Comparison of ENCODE assay signal across 20 cellular contexts in the genomic region with DNA sequence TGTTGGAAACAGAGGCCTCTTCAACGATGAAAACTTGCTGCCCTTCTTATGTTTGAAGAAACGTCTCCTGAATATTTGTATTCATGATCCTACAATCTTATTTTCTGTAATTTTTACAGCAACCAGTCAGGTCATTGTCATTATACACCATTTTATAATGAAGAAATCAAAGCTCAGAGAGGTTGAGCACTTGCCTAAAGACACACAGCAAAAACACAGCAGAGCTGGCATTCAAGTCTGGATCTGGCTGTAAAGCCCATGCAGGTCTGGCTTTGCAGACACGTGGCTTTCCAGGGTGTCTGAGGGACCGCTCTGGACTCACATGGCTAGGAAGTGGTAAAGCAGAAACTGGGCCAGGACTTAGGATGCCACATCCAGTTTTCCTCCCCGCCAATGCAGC. TPM values are rescaled to one million over a fixed set of nuclear protein-coding genes. Genes with fewer than 3 reads are reported as not detected.
DNase-seq lines count a peak whose midpoint lies in the region; ATAC-seq, FAIRE-seq and TF ChIP-seq lines count a peak whose summit lies in the region.
"Had no signal": no experiment of that assay in that cellular context is flagged by ENCODE, and none has a peak within 500 bp of the region (broad histone marks: within the 10 kb centered on the region; RNA-seq: fewer than 3 reads in every experiment).

No MANE protein-coding gene starts in this region.

- H2BK120ac ChIP-seq in H1 (replicated peaks; ENCODE audit: low read depth, low read length) (no peak overlapping the region), neuronal stem cell (ENCODE audit: low read depth, low read length) (no peak overlapping the region)

- TF ChIP-seq RAD21 in HepG2 (CRISPR knock-in tag; IDR thresholded peaks at IDR 0.05) = no peak
- no peak for TF ChIP-seq RAD21 in H1 (IDR thresholded peaks at IDR 0.05 in 1 of 2, conservative IDR thresholded peaks at IDR 0.05 in 1 of 2; ENCODE audit: low read depth in 2 of 2, low read length in 2 of 2)

- H4K5ac ChIP-seq in H1 (ENCODE audit: insufficient read length, low read depth, low read length) = no peak overlapping the region

- H4K91ac ChIP-seq in H1 (replicated peaks; ENCODE audit: insufficient read length, low read length) = no peak overlapping the region
- H4K91ac ChIP-seq in neuronal stem cell (ENCODE audit: low read depth, low read length, poor library complexity) = no peak overlapping the region

- H3K4me1 ChIP-seq in HepG2 (ENCODE audit: insufficient read depth, low read length) = no peaks in the 10 kb centered on the region
- no peaks in the 10 kb centered on the region for H3K4me1 ChIP-seq in right lobe of liver
- peaks cover 0 to 4% (median 1%) of the 10 kb centered on the region in 4 experiments; a peak in 3 of 7 replicates for H3K4me1 ChIP-seq in H1 (replicated peaks in 1 of 4; ENCODE audit: control insufficient read depth in 3 of 4, insufficient read depth in 4 of 4, low read length in 3 of 4)
- no peaks in the 10 kb centered on the region for H3K4me1 ChIP-seq in neuronal stem cell (ENCODE audit: control insufficient read depth in 2 of 2, insufficient read depth in 1 of 2, low read depth in 1 of 2, low read length in 2 of 2)

- H3K18ac ChIP-seq in H1 (ENCODE audit: extremely low read depth, low read length) = no peak overlapping the region
- peak overlapping the region; percentile 58 for H3K18ac ChIP-seq in neuronal stem cell (ENCODE audit: low read length)

- intact Hi-C loops in HepG2 (cut with micrococcal nuclease; ENCODE audit: unreplicated experiment) (no loop called here), right lobe of liver (cut with DNase I) (no loop called here)

- POLR2A ChIA-PET in HepG2 (lab: Yijun Ruan, JAX) = no interaction called here
- POLR2A ChIA-PET in H1 (lab: Charles Lee; ENCODE audit: partially characterized antibody) = interaction anchor here (2.8 kb wide), 1 partner anchor 9 kb away, joined by 10 read pairs; no protein-coding TSS in a partner anchor

- TF ChIP-seq CTCF in HepG2 (CRISPR knock-in tag; IDR thresholded peaks at IDR 0.05) (no peak), right lobe of liver (IDR thresholded peaks at IDR 0.05) (no peak), H1 (IDR thresholded peaks at IDR 0.05; ENCODE audit: control extremely low read depth in 1 of 3, insufficient read depth in 1 of 3, low read depth in 1 of 3, low read length in 3 of 3) (no peak)

- H3K9me3 ChIP-seq in HepG2 (ENCODE audit: low read length) = no peaks in the 10 kb centered on the region
- no peaks in the 10 kb centered on the region for H3K9me3 ChIP-seq in right lobe of liver
- no peaks in the 10 kb centered on the region for H3K9me3 ChIP-seq in SK-N-MC (ENCODE audit: low read depth, low read length)
- no peaks in the 10 kb centered on the region for H3K9me3 ChIP-seq in H1 (ENCODE audit: insufficient read depth in 2 of 2, low read depth in 1 of 2, low read length in 1 of 2)
- H3K9me3 ChIP-seq in neuronal stem cell (replicated peaks in 1 of 2; ENCODE audit: control insufficient read depth in 2 of 2, insufficient read depth in 1 of 2, low read depth in 1 of 2, low read length in 2 of 2) = peaks cover 0 to 2% of the 10 kb centered on the region in 2 donors
- H3K9me3 ChIP-seq: Caco-2 had no signal

- H2BK5ac ChIP-seq in H1 (ENCODE audit: low read depth, low read length) (no peak overlapping the region), neuronal stem cell (ENCODE audit: low read length) (no peak overlapping the region)

- no peak overlapping the region for H2BK15ac ChIP-seq in H1 (ENCODE audit: low read length)
- no peak overlapping the region for H2BK15ac ChIP-seq in neuronal stem cell (ENCODE audit: low read length)

- DNase-seq in HepG2 (ENCODE audit: low spot score) (no peak), right lobe of liver (no peak), SK-N-MC (ENCODE audit: low read depth, low spot score) (no peak), H1 (ENCODE audit: low read depth in 1 of 2, low spot score in 2 of 2) (no peak), neuronal stem cell (ENCODE audit: low spot score) (no peak), NCI-H187 treated with DMSO at 0.1 percent for 48 hours (lab: John Stamatoyannopoulos, UW) (no peak), SK-N-DZ (ENCODE audit: low spot score) (no peak), activated T-cell treated with anti-CD3 and anti-CD28 coated beads for 4 hours (no peak)
- DNase-seq: 8988T; CD4-positive, CD25-positive, alpha-beta regulatory T cell; CD8-positive, alpha-beta T cell; DND-41; GM23248; H9; HFFc6 had no signal

- no peak overlapping the region for H3K23ac ChIP-seq in H1 (ENCODE audit: insufficient read length)
- no peak overlapping the region for H3K23ac ChIP-seq in neuronal stem cell (ENCODE audit: low read depth, low read length, poor library complexity)

- no peak overlapping the region for H2BK20ac ChIP-seq in H1 (ENCODE audit: low read length)

- 15% methylated on average over 5 of the region's 5 CpGs for WGBS in HepG2 (ENCODE audit: low lambda C conversion rate)
- WGBS in right lobe of liver (ENCODE audit: insufficient coverage, low coverage, low lambda C conversion rate, missing lambda C conversion rate) = 41% methylated on average over 5 of the region's 5 CpGs
- WGBS in H1 (ENCODE audit: extremely low coverage in 1 of 2, insufficient coverage in 1 of 2, insufficient read length in 1 of 2, insufficient replicate concordance in 2 of 2, low coverage in 1 of 2, low lambda C conversion rate in 2 of 2, missing lambda C conversion rate in 1 of 2), 2 experiments = 83% methylated on average over 5 of the region's 5 CpGs; no CpG with 5 or more reads in 1 of the 2 experiments
- no CpG with 5 or more reads among the region's 5 CpGs for WGBS in neuronal stem cell (ENCODE audit: extremely low coverage in 2 of 2, insufficient read length in 2 of 2, insufficient replicate concordance in 1 of 2), 2 donors

- H2AFZ ChIP-seq in HepG2 (ENCODE audit: low read length) (no peak overlapping the region), H1 (ENCODE audit: low read length) (no peak overlapping the region), neuronal stem cell (ENCODE audit: low read length) (no peak overlapping the region)
- H2AFZ ChIP-seq: GM23248 had no signal

- H3K9ac ChIP-seq in HepG2 (ENCODE audit: insufficient read depth, low read depth, low read length) (no peak overlapping the region), SK-N-MC (ENCODE audit: insufficient read length) (no peak overlapping the region), H1 (replicated peaks in 1 of 4; ENCODE audit: extremely low read depth in 1 of 4, low read depth in 3 of 4, low read length in 3 of 4) (no peak overlapping the region), neuronal stem cell (ENCODE audit: low read depth, low read length, poor library complexity) (no peak overlapping the region)
- H3K9ac ChIP-seq: GM23248 had no signal

- H3K27ac ChIP-seq in HepG2 (ENCODE audit: extremely low read length, insufficient read depth, low read length) (no peak overlapping the region), right lobe of liver (no peak overlapping the region), SK-N-MC (0 out of 2 replicates have a peak overlapping the region, but pooled peaks have one; percentile 16), H1 (ENCODE audit: low read depth, low read length) (no peak overlapping the region), neuronal stem cell (replicated peaks; ENCODE audit: low read length) (no peak overlapping the region)
- H3K27ac ChIP-seq: C4-2B, GM23248 had no signal

- no peak for TF ChIP-seq POLR2A in HepG2 (IDR thresholded peaks at IDR 0.05; ENCODE audit: insufficient read depth in 1 of 2, low read depth in 2 of 2, low read length in 2 of 2)
- no peak for TF ChIP-seq POLR2A in right lobe of liver (IDR thresholded peaks at IDR 0.05)
- no peak for TF ChIP-seq POLR2A in H1 (IDR thresholded peaks at IDR 0.05; ENCODE audit: control extremely low read depth in 1 of 2, low read depth in 2 of 2, low read length in 2 of 2)

- no peak for TF ChIP-seq EP300 in HepG2 (IDR thresholded peaks at IDR 0.05; ENCODE audit: low read depth in 2 of 2, low read length in 2 of 2)
- no peak for TF ChIP-seq EP300 in HepG2 (CRISPR knock-in tag; IDR thresholded peaks at IDR 0.05; ENCODE audit: borderline replicate concordance)
- no peak for TF ChIP-seq EP300 in H1 (IDR thresholded peaks at IDR 0.05; ENCODE audit: borderline replicate concordance in 1 of 2, low read depth in 2 of 2, low read length in 2 of 2)

- H3K4ac ChIP-seq in H1 (replicated peaks; ENCODE audit: insufficient read length, low read depth, low read length) = no peak overlapping the region
- H3K4ac ChIP-seq in neuronal stem cell (ENCODE audit: low read length) = no peak overlapping the region

- no peaks in the 10 kb centered on the region for H3K23me2 ChIP-seq in H1 (ENCODE audit: low read depth, low read length)

- H4K20me1 ChIP-seq in HepG2 (ENCODE audit: insufficient read depth, low read length) (no peaks in the 10 kb centered on the region), H1 (replicated peaks in 1 of 2; ENCODE audit: control insufficient read depth in 1 of 2, insufficient read depth in 2 of 2, low read length in 2 of 2) (no peaks in the 10 kb centered on the region)

- CTCF ChIA-PET in HepG2 (lab: Yijun Ruan, JAX; ENCODE audit: low intra/inter-chr PET ratio, low total read pairs) = no interaction called here
- CTCF ChIA-PET in H1 (lab: Charles Lee; ENCODE audit: partially characterized antibody) = interaction anchor here (0.6 to 3.5 kb wide), 13 partner anchors 9 to 221 kb away, joined by 3 to 27 read pairs (median 3); no protein-coding TSS in a partner anchor

- no peak overlapping the region for H3K56ac ChIP-seq in H1 (replicated peaks; ENCODE audit: insufficient read length, low read depth, low read length)

- H3K79me1 ChIP-seq in H1 (ENCODE audit: low read depth, low read length) (no peaks in the 10 kb centered on the region), neuronal stem cell (ENCODE audit: low read depth, low read length) (no peaks in the 10 kb centered on the region)

- no peak for FAIRE-seq in HepG2 (lab: Jason Lieb, UNC)
- no peak for FAIRE-seq in H1 (lab: Jason Lieb, UNC)
- FAIRE-seq: GM12892, GM19239 had no signal

- H4K8ac ChIP-seq in H1 (ENCODE audit: extremely low read depth, insufficient read depth, low read length) = no peak overlapping the region
- no peak overlapping the region for H4K8ac ChIP-seq in neuronal stem cell (ENCODE audit: low read depth, low read length)

- no peaks in the 10 kb centered on the region for H3K79me2 ChIP-seq in HepG2 (ENCODE audit: insufficient read depth, low read length)
- H3K79me2 ChIP-seq in H1 (ENCODE audit: control insufficient read depth in 1 of 2, insufficient read depth in 2 of 2, low read length in 2 of 2) = no peaks in the 10 kb centered on the region

- H2BK12ac ChIP-seq in H1 (ENCODE audit: low read depth, low read length) (peak overlapping the region; percentile 71; the same call in 1 of the 2 replicates), neuronal stem cell (ENCODE audit: low read length) (no peak overlapping the region)

- H3K27me3 ChIP-seq in HepG2 (ENCODE audit: control insufficient read depth in 1 of 2, insufficient read depth in 2 of 2, low read length in 2 of 2) (peaks cover 2 to 68% of the 10 kb centered on the region in 2 experiments; a peak in 4 of 5 replicates), right lobe of liver (peaks cover 0 to 34% of the 10 kb centered on the region in 2 donors), H1 (replicated peaks in 1 of 4; ENCODE audit: control insufficient read depth in 3 of 4, extremely low read depth in 1 of 4, insufficient read depth in 3 of 4, low read length in 3 of 4) (peaks cover 41 to 87% (median 80%) of the 10 kb centered on the region in 4 experiments), neuronal stem cell (ENCODE audit: control insufficient read depth in 3 of 3, insufficient read depth in 3 of 3, low read depth in 1 of 3, low read length in 3 of 3) (peaks cover 26 to 98% (median 77%) of the 10 kb centered on the region in 3 experiments)

- in situ Hi-C loops in HepG2 (cut with HindIII; ENCODE audit: extremely low pct_ligation_motif_present, low pct_unique_long_range_greater_than_20kb) = no loop called here

- no peak for ATAC-seq in HepG2
- no peak for ATAC-seq in right lobe of liver
- ATAC-seq: CD8-positive, alpha-beta T cell; HCT116 had no signal

- no TSS peak for BruUV-seq in HepG2 (replicated peaks; lab: Mats Ljungman, UMichigan)

- no peak overlapping the region for H2AK5ac ChIP-seq in H1 (ENCODE audit: low read depth, low read length)
- no peak overlapping the region for H2AK5ac ChIP-seq in neuronal stem cell (ENCODE audit: low read depth, low read length)

- H3K4me3 ChIP-seq in HepG2 (replicated peaks in 1 of 3; ENCODE audit: insufficient read depth in 1 of 3, low read depth in 2 of 3, low read length in 3 of 3) = no peak overlapping the region
- no peak overlapping the region for H3K4me3 ChIP-seq in right lobe of liver
- no peak overlapping the region for H3K4me3 ChIP-seq in SK-N-MC
- no peak overlapping the region for H3K4me3 ChIP-seq in H1 (ENCODE audit: extremely low read depth in 1 of 4, insufficient read depth in 2 of 4, low read depth in 3 of 4, low read length in 4 of 4)
- H3K4me3 ChIP-seq in neuronal stem cell (ENCODE audit: low read length in 2 of 2) = no peak overlapping the region
- H3K4me3 ChIP-seq: GM23248 had no signal

- H3K4me2 ChIP-seq in HepG2 (ENCODE audit: low read depth, low read length) (no peak overlapping the region), H1 (ENCODE audit: insufficient read depth in 1 of 2, low read depth in 2 of 2, low read length in 2 of 2) (no peak overlapping the region), neuronal stem cell (ENCODE audit: insufficient read depth, low read length, poor library complexity, severe bottlenecking) (no peak overlapping the region)

- H3K14ac ChIP-seq in H1 (ENCODE audit: insufficient read length) (no peak overlapping the region), neuronal stem cell (ENCODE audit: low read length) (no peak overlapping the region)

- H3K36me3 ChIP-seq in HepG2 (replicated peaks in 1 of 2; ENCODE audit: control insufficient read depth in 1 of 2, insufficient read depth in 2 of 2, low read length in 2 of 2) (no peaks in the 10 kb centered on the region), right lobe of liver (no peaks in the 10 kb centered on the region), SK-N-MC (ENCODE audit: insufficient read depth, low read length) (no peaks in the 10 kb centered on the region), H1 (ENCODE audit: control insufficient read depth in 2 of 4, insufficient read depth in 4 of 4, low read length in 3 of 4) (no peaks in the 10 kb centered on the region), neuronal stem cell (replicated peaks in 1 of 2; ENCODE audit: control insufficient read depth in 2 of 2, insufficient read depth in 2 of 2, low read length in 2 of 2) (no peaks in the 10 kb centered on the region)

RNA-seq across cellular contexts. Expression of a gene that starts 15.8 kb away (rescaled TPM):
- not detected in 2 replicates for total RNA-seq in HepG2 (2016; rRNA removed; fragmentation: Illumina TruSeq; extraction: Trizol)
- total RNA-seq in HepG2 (2016; cell fraction: cytosol; rRNA removed; fragmentation: Illumina TruSeq; extraction: Trizol; ENCODE audit: low read depth) = not detected in 2 replicates
- total RNA-seq in HepG2 (2016; cell fraction: insoluble cytoplasmic fraction; rRNA removed; fragmentation: Illumina TruSeq; extraction: Trizol) = not detected in 2 replicates
- total RNA-seq in HepG2 (2016; cell fraction: membrane; rRNA removed; fragmentation: Illumina TruSeq; extraction: Trizol) = not detected in 2 replicates
- total RNA-seq in HepG2 (2016; cell fraction: nucleus; rRNA removed; fragmentation: Illumina TruSeq; extraction: Trizol) = not detected in 2 replicates
- not detected in 2 replicates for polyA plus RNA-seq in HepG2 (2011; rRNA removed)
- polyA plus RNA-seq in HepG2 (2011; cell fraction: cytosol; rRNA removed) = not detected in 2 replicates
- polyA plus RNA-seq in HepG2 (2011; cell fraction: nucleus; rRNA removed) = not detected in 2 replicates
- polyA plus RNA-seq in HepG2 (2012) = 0.07 TPM in 1 of 2 replicates, not detected in the other
- not detected in 2 replicates for polyA plus RNA-seq in HepG2 (2016; cell fraction: cytosol; fragmentation: Illumina TruSeq; extraction: Trizol; ENCODE audit: low read depth)
- polyA plus RNA-seq in HepG2 (2016; cell fraction: insoluble cytoplasmic fraction; fragmentation: Illumina TruSeq; extraction: Trizol; ENCODE audit: low read depth) = not detected in 2 replicates
- not detected in 2 replicates for polyA plus RNA-seq in HepG2 (2016; cell fraction: membrane; fragmentation: Illumina TruSeq; extraction: Trizol; ENCODE audit: low read depth)
- polyA plus RNA-seq in HepG2 (2016; cell fraction: nucleus; fragmentation: Illumina TruSeq; extraction: Trizol; ENCODE audit: insufficient read depth, low read depth) = not detected in 2 replicates
- polyA minus RNA-seq in HepG2 (2011; rRNA and poly(A)+ RNA removed; ENCODE audit: low replicate concordance) = not detected in 2 replicates
- not detected in 2 replicates for polyA minus RNA-seq in HepG2 (2011; cell fraction: cytosol; rRNA and poly(A)+ RNA removed)
- polyA minus RNA-seq in HepG2 (2011; cell fraction: nucleus; rRNA and poly(A)+ RNA removed) = not detected in 2 replicates
- total RNA-seq in right lobe of liver = not detected
- total RNA-seq in H1 (2021; fragmentation: NEBNext Ultra II Directional; extraction: Animal tissue kit (Norgen Biotek cat#: 25700)) = not detected in 2 replicates
- polyA plus RNA-seq in H1 (2011; rRNA removed) = not detected in 2 replicates
- not detected for polyA plus RNA-seq in H1 (2011; cell fraction: cytosol; rRNA removed)
- not detected for polyA plus RNA-seq in H1 (2011; cell fraction: nucleus; rRNA removed)
- 0.05 to 0.06 TPM in 2 of 4 replicates, not detected in the others for polyA plus RNA-seq in H1 (2012, experiment 1 of 2)
- not detected for polyA plus RNA-seq in H1 (2012, experiment 2 of 2)
- polyA plus RNA-seq in H1 (2013, experiment 1 of 2) = not detected
- polyA plus RNA-seq in H1 (2013, experiment 2 of 2) = not detected
- polyA minus RNA-seq in H1 (2011; rRNA and poly(A)+ RNA removed) = not detected in 2 replicates
- not detected for polyA minus RNA-seq in H1 (2011; cell fraction: cytosol; rRNA and poly(A)+ RNA removed)
- not detected for polyA minus RNA-seq in H1 (2011; cell fraction: nucleus; rRNA and poly(A)+ RNA removed)
- polyA plus RNA-seq in neuronal stem cell (2013, experiment 1 of 2) = not detected
- 0.01 TPM for polyA plus RNA-seq in neuronal stem cell (2013, experiment 2 of 2)
- polyA plus RNA-seq in SK-N-DZ (2014; cell fraction: cytosol; rRNA removed) = not detected in 2 replicates
- not detected in 2 replicates for polyA plus RNA-seq in SK-N-DZ (2014; cell fraction: nucleus; rRNA removed)
- total RNA-seq: CD4-positive, CD25-positive, alpha-beta regulatory T cell; CD8-positive, alpha-beta T cell; GM23248; H9 had no signal
- polyA plus RNA-seq: CD4-positive, CD25-positive, alpha-beta regulatory T cell; GM23248 had no signal
